ENCODE assay signal across 1 cellular context in the genomic region with DNA sequence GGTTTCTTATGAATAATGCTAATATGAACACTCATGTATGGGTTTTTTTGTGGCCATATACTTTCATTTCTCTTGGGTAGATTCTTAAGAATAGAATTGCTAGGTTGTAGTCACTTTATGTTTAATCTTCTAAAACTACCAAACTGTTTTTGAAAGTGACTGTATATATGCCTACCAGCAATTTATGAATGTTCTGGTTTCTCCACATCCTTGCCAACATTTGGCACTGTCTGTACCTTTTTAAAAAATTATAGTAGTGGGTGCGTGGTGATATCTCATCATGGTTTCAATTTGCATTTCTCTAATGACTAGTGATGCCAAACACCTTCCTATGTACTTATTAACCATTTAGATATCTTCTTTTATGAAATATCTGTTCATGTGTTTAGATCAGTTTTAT.
TF ChIP-seq lines count a peak whose summit lies in the region.

No MANE protein-coding gene starts in this region.

TF ChIP-seq in GM12878, 131 proteins besides CTCF, POLR2A, EP300 and RAD21 (continued from another document):
- TF ChIP-seq NFYA (IDR thresholded peaks at IDR 0.05; ENCODE audit: borderline replicate concordance, low read depth, low read length): no peak
- no peak for TF ChIP-seq ASH2L (IDR thresholded peaks at IDR 0.05; ENCODE audit: borderline replicate concordance, low read depth)
- TF ChIP-seq, protein P1, sequence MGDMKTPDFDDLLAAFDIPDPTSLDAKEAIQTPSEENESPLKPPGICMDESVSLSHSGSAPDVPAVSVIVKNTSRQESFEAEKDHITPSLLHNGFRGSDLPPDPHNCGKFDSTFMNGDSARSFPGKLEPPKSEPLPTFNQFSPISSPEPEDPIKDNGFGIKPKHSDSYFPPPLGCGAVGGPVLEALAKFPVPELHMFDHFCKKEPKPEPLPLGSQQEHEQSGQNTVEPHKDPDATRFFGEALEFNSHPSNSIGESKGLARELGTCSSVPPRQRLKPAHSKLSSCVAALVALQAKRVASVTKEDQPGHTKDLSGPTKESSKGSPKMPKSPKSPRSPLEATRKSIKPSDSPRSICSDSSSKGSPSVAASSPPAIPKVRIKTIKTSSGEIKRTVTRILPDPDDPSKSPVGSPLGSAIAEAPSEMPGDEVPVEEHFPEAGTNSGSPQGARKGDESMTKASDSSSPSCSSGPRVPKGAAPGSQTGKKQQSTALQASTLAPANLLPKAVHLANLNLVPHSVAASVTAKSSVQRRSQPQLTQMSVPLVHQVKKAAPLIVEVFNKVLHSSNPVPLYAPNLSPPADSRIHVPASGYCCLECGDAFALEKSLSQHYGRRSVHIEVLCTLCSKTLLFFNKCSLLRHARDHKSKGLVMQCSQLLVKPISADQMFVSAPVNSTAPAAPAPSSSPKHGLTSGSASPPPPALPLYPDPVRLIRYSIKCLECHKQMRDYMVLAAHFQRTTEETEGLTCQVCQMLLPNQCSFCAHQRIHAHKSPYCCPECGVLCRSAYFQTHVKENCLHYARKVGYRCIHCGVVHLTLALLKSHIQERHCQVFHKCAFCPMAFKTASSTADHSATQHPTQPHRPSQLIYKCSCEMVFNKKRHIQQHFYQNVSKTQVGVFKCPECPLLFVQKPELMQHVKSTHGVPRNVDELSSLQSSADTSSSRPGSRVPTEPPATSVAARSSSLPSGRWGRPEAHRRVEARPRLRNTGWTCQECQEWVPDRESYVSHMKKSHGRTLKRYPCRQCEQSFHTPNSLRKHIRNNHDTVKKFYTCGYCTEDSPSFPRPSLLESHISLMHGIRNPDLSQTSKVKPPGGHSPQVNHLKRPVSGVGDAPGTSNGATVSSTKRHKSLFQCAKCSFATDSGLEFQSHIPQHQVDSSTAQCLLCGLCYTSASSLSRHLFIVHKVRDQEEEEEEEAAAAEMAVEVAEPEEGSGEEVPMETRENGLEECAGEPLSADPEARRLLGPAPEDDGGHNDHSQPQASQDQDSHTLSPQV (IDR thresholded peaks at IDR 0.05): no peak
- no peak for TF ChIP-seq CHD2 (IDR thresholded peaks at IDR 0.05; ENCODE audit: borderline replicate concordance, low read depth, low read length)
- TF ChIP-seq MXI1 (IDR thresholded peaks at IDR 0.05; ENCODE audit: low read depth, low read length): no peak
- no peak for TF ChIP-seq JUNB (IDR thresholded peaks at IDR 0.05)
